In genomic region chrX:44039556-44039955, GRCh38 we compare ENCODE assay signal across 27 cellular contexts.
DNase-seq lines count a peak whose midpoint lies in the region; ATAC-seq and TF ChIP-seq lines count a peak whose summit lies in the region.
"Had no signal": no experiment of that assay in that cellular context is flagged by ENCODE, and none has a peak within 500 bp of the region (broad histone marks: within the 10 kb centered on the region; RNA-seq: fewer than 3 reads in every experiment).

No MANE protein-coding gene starts in this region.

- ATAC-seq in SK-N-SH treated with all-trans-retinoic acid at 6 μM for 48 hours: peak; percentile 67
- ATAC-seq in HG03342 (IDR thresholded peaks at IDR 0.05; ENCODE audit: unreplicated experiment): no peak

- no peaks in the 10 kb centered on the region for H3K79me2 ChIP-seq in parathyroid adenoma

- peaks cover 0 to 3% (median 0%) of the 10 kb centered on the region in 7 donors for H3K9me3 Mint-ChIP-seq in CD14-positive monocyte
- H3K9me3 Mint-ChIP-seq: CD4-positive, alpha-beta memory T cell; HFFc6; IgD-negative memory B cell had no signal

- peaks cover 0 to 6% (median 3%) of the 10 kb centered on the region in 3 donors for H3K27me3 Mint-ChIP-seq in CD14-positive monocyte (ENCODE audit: low read depth in 3 of 3)
- H3K27me3 Mint-ChIP-seq: CD4-positive, alpha-beta memory T cell had no signal

- peak overlapping the region; percentile 42 for H3K27ac ChIP-seq in parathyroid adenoma
- H3K27ac ChIP-seq in spleen: no peak overlapping the region
- H3K27ac ChIP-seq: BLaER1 treated with 17β-estradiol and CSF1 and Interleukin-3, amounts not matched to agents 10 nM and 100 nM; KMS-11 had no signal

- H3K4me1 ChIP-seq in BE2C: peaks cover 13% of the 10 kb centered on the region
- H3K4me1 ChIP-seq in parathyroid adenoma: peaks cover 16% of the 10 kb centered on the region
- no peaks in the 10 kb centered on the region for H3K4me1 ChIP-seq in spleen
- H3K4me1 ChIP-seq: HAP-1 had no signal

- no peak overlapping the region for H3K27ac Mint-ChIP-seq in CD14-positive monocyte
- H3K27ac Mint-ChIP-seq: CD4-positive, alpha-beta memory T cell; HFFc6; IgD-negative memory B cell had no signal

- H3K4me2 ChIP-seq in parathyroid adenoma (ENCODE audit: low read length): no peak overlapping the region
- H3K4me2 ChIP-seq: BLaER1 treated with 17β-estradiol and CSF1 and Interleukin-3, amounts not matched to agents 10 nM and 100 nM; KMS-11 had no signal

- H3K27me3 ChIP-seq in BE2C: no peaks in the 10 kb centered on the region
- no peaks in the 10 kb centered on the region for H3K27me3 ChIP-seq in parathyroid adenoma (ENCODE audit: control insufficient read depth, insufficient read depth, low read length)
- no peaks in the 10 kb centered on the region for H3K27me3 ChIP-seq in spleen (replicated peaks in 1 of 7)
- H3K27me3 ChIP-seq: BLaER1 treated with 17β-estradiol and CSF1 and Interleukin-3, amounts not matched to agents 10 nM and 100 nM had no signal

- no peak overlapping the region for H2AFZ ChIP-seq in parathyroid adenoma

- TF ChIP-seq POLR2A in spleen (IDR thresholded peaks at IDR 0.05): no peak

- H3K4me3 ChIP-seq in BE2C (ENCODE audit: low read depth, low read length): no peak overlapping the region
- H3K4me3 ChIP-seq in parathyroid adenoma (ENCODE audit: low read depth, low read length): no peak overlapping the region
- no peak overlapping the region for H3K4me3 ChIP-seq in spleen
- H3K4me3 ChIP-seq: BLaER1 treated with 17β-estradiol and CSF1 and Interleukin-3, amounts not matched to agents 10 nM and 100 nM; HAP-1 had no signal

- TF ChIP-seq CTCF in BE2C (IDR thresholded peaks at IDR 0.05; ENCODE audit: low read depth, low read length) (no peak), parathyroid adenoma (IDR thresholded peaks at IDR 0.05) (no peak), spleen (IDR thresholded peaks at IDR 0.05 in 8 of 11, conservative IDR thresholded peaks at IDR 0.05 in 3 of 11) (no peak), CD14-positive monocyte (IDR thresholded peaks at IDR 0.05) (no peak)

- no peaks in the 10 kb centered on the region for H3K9me3 ChIP-seq in BE2C
- H3K9me3 ChIP-seq in parathyroid adenoma (ENCODE audit: control insufficient read depth, low read length): no peaks in the 10 kb centered on the region
- no peaks in the 10 kb centered on the region for H3K9me3 ChIP-seq in spleen
- H3K9me3 ChIP-seq: HAP-1 had no signal

- H3K36me3 ChIP-seq in BE2C: no peaks in the 10 kb centered on the region
- H3K36me3 ChIP-seq in parathyroid adenoma (ENCODE audit: control insufficient read depth, insufficient read depth, low read length): no peaks in the 10 kb centered on the region
- H3K36me3 ChIP-seq in spleen: no peaks in the 10 kb centered on the region
- H3K36me3 ChIP-seq: BLaER1 treated with 17β-estradiol and CSF1 and Interleukin-3, amounts not matched to agents 10 nM and 100 nM; HAP-1 had no signal

- peak; percentile 83 for DNase-seq in BE2C
- peak; percentile 51 for DNase-seq in kidney tubule cell (ENCODE audit: low spot score)
- DNase-seq in spleen: no peak
- DNase-seq in CD14-positive monocyte (ENCODE audit: low spot score): no peak
- no peak for DNase-seq in UCSD-AML1 (lab: John Stamatoyannopoulos, UW; ENCODE audit: unreplicated experiment)
- DNase-seq: 8988T; CD4-positive, alpha-beta memory T cell; COR-L47; DMS79; EL; GOT3; HFFc6; NCI-H1092; NCI-H1417 treated with DMSO at 0.1 percent for 48 hours; NCI-H1694 treated with DMSO at 0.1 percent for 48 hours; NCI-H2081; NCI-H2227 treated with DMSO at 0.1 percent for 48 hours; NCI-H69; Right ventricle myocardium superior; RPMI8226 had no signal

- H3K9ac ChIP-seq in parathyroid adenoma: no peak overlapping the region
- H3K9ac ChIP-seq: BLaER1 treated with 17β-estradiol and CSF1 and Interleukin-3, amounts not matched to agents 10 nM and 100 nM; KMS-11 had no signal

- no peaks in the 10 kb centered on the region for H3K36me3 Mint-ChIP-seq in CD14-positive monocyte
- H3K36me3 Mint-ChIP-seq: CD4-positive, alpha-beta memory T cell; IgD-negative memory B cell had no signal

- peaks cover 20% of the 10 kb centered on the region for H3K4me1 Mint-ChIP-seq in CD14-positive monocyte
- H3K4me1 Mint-ChIP-seq: CD4-positive, alpha-beta memory T cell; IgD-negative memory B cell had no signal

- intact Hi-C loops in spleen (cut with DNase I; ENCODE audit: low total_unique reads): no loop called here
- intact Hi-C loops in CD14-positive monocyte (cut with micrococcal nuclease): no loop called here

- no peak overlapping the region for H3K4me3 Mint-ChIP-seq in CD14-positive monocyte
- H3K4me3 Mint-ChIP-seq: HFFc6, IgD-negative memory B cell had no signal

- WGBS in spleen, 5 donors: 48 to 100% (median 70%) methylated on average over 1 of the region's 1 CpG

TF ChIP-seq in SK-N-SH treated with all-trans-retinoic acid at 6 μM for 48 hours, 23 proteins besides CTCF, POLR2A, EP300 and RAD21:
- TF ChIP-seq SNAI2 (CRISPR knock-in tag; IDR thresholded peaks at IDR 0.05): no peak

Comparison
In these comparisons a context has a peak if more than half of its experiments do, and no peak if none do; other contexts are left out.
1. DNase-seq: peak in BE2C (single experiment) and kidney tubule cell (single experiment); none in spleen (single experiment), CD14-positive monocyte (single experiment) and UCSD-AML1 (single experiment).